ENCODE assay signal across 8 cellular contexts in genomic region chr2:72893594-72894319, GRCh38. TPM values are rescaled to one million over a fixed set of nuclear protein-coding genes. Genes with fewer than 3 reads are reported as not detected.
DNase-seq lines count a peak whose midpoint lies in the region; ATAC-seq, FAIRE-seq and TF ChIP-seq lines count a peak whose summit lies in the region.

No MANE protein-coding gene starts in this region.

- no peaks in the 10 kb centered on the region; the same call in 1 of the 2 replicates for H3K36me3 ChIP-seq in Panc1 (ENCODE audit: control insufficient read depth, insufficient read depth, low read length)
- peaks cover 5 to 7% of the 10 kb centered on the region in 2 donors for H3K36me3 ChIP-seq in kidney (ENCODE audit: control insufficient read depth in 1 of 2, insufficient read depth in 2 of 2, low read length in 2 of 2)
- H3K36me3 ChIP-seq in vagina, result no peaks in the 10 kb centered on the region

- H3K4me3 ChIP-seq in Panc1 (ENCODE audit: low read depth in 2 of 2, low read length in 2 of 2), result no peak overlapping the region
- H3K4me3 ChIP-seq in astrocyte of the spinal cord (ENCODE audit: low read depth, low read length), result no peak overlapping the region
- no peak overlapping the region for H3K4me3 ChIP-seq in kidney (ENCODE audit: low read length in 2 of 2)
- H3K4me3 ChIP-seq in vagina, result no peak overlapping the region

- H3K27me3 ChIP-seq in Panc1 (ENCODE audit: control insufficient read depth, insufficient read depth, low read length) (no peaks in the 10 kb centered on the region), vagina (no peaks in the 10 kb centered on the region)

- TF ChIP-seq CTCF in Panc1 (IDR thresholded peaks at IDR 0.05), result peak; percentile 86
- peak; percentile 85 for TF ChIP-seq CTCF in astrocyte of the spinal cord (IDR thresholded peaks at IDR 0.05; ENCODE audit: low read depth, low read length)
- peak; percentile 64 for TF ChIP-seq CTCF in kidney (IDR thresholded peaks at IDR 0.05; ENCODE audit: borderline replicate concordance, extremely low read depth, insufficient read depth)
- peak in 1 of 3 experiments; percentile 8 for TF ChIP-seq CTCF in vagina (IDR thresholded peaks at IDR 0.05)

- H3K9ac ChIP-seq in kidney (ENCODE audit: low read length in 2 of 2), result no peak overlapping the region

- POLR2A ChIA-PET in Panc1 (lab: Charles Lee), result interaction anchor here (0.6 kb wide), 2 partner anchors 44 to 234 kb away, joined by 3 to 13 read pairs; no protein-coding TSS in a partner anchor

- TF ChIP-seq POLR2A in vagina (IDR thresholded peaks at IDR 0.05), result no peak

- H3K9me3 ChIP-seq in Panc1 (ENCODE audit: control insufficient read depth, insufficient read depth, low read depth, low read length) (no peaks in the 10 kb centered on the region), kidney (ENCODE audit: control insufficient read depth in 1 of 2, low read length in 2 of 2) (no peaks in the 10 kb centered on the region), vagina (no peaks in the 10 kb centered on the region)

- H3K4me1 ChIP-seq in Panc1 (ENCODE audit: control insufficient read depth, insufficient read depth, low read length) (peaks cover 4% of the 10 kb centered on the region), kidney (ENCODE audit: control insufficient read depth in 1 of 2, insufficient read depth in 1 of 2, low read depth in 1 of 2, low read length in 2 of 2) (peaks cover 3 to 16% of the 10 kb centered on the region in 2 donors), vagina (peaks cover 18% of the 10 kb centered on the region)

- intact Hi-C loops in Panc1 (cut with micrococcal nuclease; ENCODE audit: unreplicated experiment), result loop anchor here (1.0 to 5.0 kb wide), 3 partner anchors 42 to 284 kb away; no protein-coding TSS in a partner anchor
- intact Hi-C loops in kidney (cut with DNase I), result no loop called here
- intact Hi-C loops in vagina (cut with DNase I), result loop anchor here (5.0 kb wide), 1 partner anchor 264 kb away; no protein-coding TSS in a partner anchor

- no TSS peak for BruUV-seq in Panc1 (replicated peaks; lab: Mats Ljungman, UMichigan)

- no peak overlapping the region for H3K27ac ChIP-seq in Panc1 (ENCODE audit: low read length)
- no peak overlapping the region for H3K27ac ChIP-seq in kidney (ENCODE audit: low read depth in 2 of 2, low read length in 2 of 2)
- no peak overlapping the region for H3K27ac ChIP-seq in vagina

- CTCF ChIA-PET in Panc1 (lab: Charles Lee), result interaction anchor here (0.6 to 4.0 kb wide), 17 partner anchors 9 to 1354 kb away, joined by 3 to 30 read pairs (median 4); partner anchors contain the start of gene EMX1

- peak; percentile 85 for DNase-seq in ELF-1 (ENCODE audit: low read depth, low spot score)
- DNase-seq in Panc1 (ENCODE audit: low read depth, low spot score), result no peak
- peak; percentile 66 for DNase-seq in astrocyte of the spinal cord (ENCODE audit: low read depth, low spot score)
- DNase-seq in kidney, result peak; percentile 71
- peak; percentile 61 for DNase-seq in superior temporal gyrus (ENCODE audit: extremely low spot score)
- no peak for DNase-seq in vagina (ENCODE audit: extremely low spot score in 2 of 2)

- ATAC-seq in GM19455 (IDR thresholded peaks at IDR 0.05; ENCODE audit: unreplicated experiment) (peak; percentile 86), HG03432 (IDR thresholded peaks at IDR 0.05; ENCODE audit: unreplicated experiment) (peak; percentile 71), Panc1 (peak; percentile 87)

- in situ Hi-C loops in Panc1 (cut with HindIII; ENCODE audit: low pct_unique_long_range_greater_than_20kb, low sequenced_read_pairs), result no loop called here
- in situ Hi-C loops in astrocyte of the spinal cord (cut with HindIII; ENCODE audit: low sequenced_read_pairs), result no loop called here

- FAIRE-seq in kidney (lab: Jason Lieb, UNC), result no peak

RNA-seq across cellular contexts. Expression of gene SPR, which starts 6.5 kb away (rescaled TPM):
- 75.4 TPM for total RNA-seq in Panc1 (2021; ENCODE audit: unreplicated experiment)
- 96.2 TPM for polyA plus RNA-seq in Panc1 (2012; ENCODE audit: insufficient read length)
- 29.9 TPM for total RNA-seq in kidney
- 102 TPM for polyA plus RNA-seq in kidney (ENCODE audit: insufficient read depth, low read depth, low replicate concordance)
- 45.7 TPM for total RNA-seq in vagina

RNA-seq across cellular contexts. Expression of gene EMX1, which starts 23.6 kb away (rescaled TPM):
- total RNA-seq in Panc1 (2021; ENCODE audit: unreplicated experiment), result 0.36 TPM
- 0.52 TPM for polyA plus RNA-seq in Panc1 (2012; ENCODE audit: insufficient read length)
- 19.6 TPM for total RNA-seq in kidney
- polyA plus RNA-seq in kidney (ENCODE audit: insufficient read depth, low read depth, low replicate concordance), result 132 TPM
- total RNA-seq in vagina, result not detected

Comparison
In these comparisons a context has a peak if more than half of its experiments do, and no peak if none do; other contexts are left out.
1. DNase-seq: peak in ELF-1 (single experiment), astrocyte of the spinal cord (single experiment), kidney (single experiment) and superior temporal gyrus (single experiment); none in Panc1 (single experiment) and vagina (0 of 2).
2. RNA of gene EMX1, which starts 23.6 kb away (total RNA-seq): 19.6 TPM in kidney (single experiment); 0.36 TPM in Panc1 (single experiment) and not detected in vagina (single experiment); every median in the first group is over 10 times any median in the second.
3. Peak in every context shown above with its lines, with median percentiles within 50 percentile points of each other: ATAC-seq.